15 cellular contexts compared by ENCODE assay signal in genomic region chr22:41106122-41106968, GRCh38. TPM values are rescaled to one million over a fixed set of nuclear protein-coding genes. Genes with fewer than 3 reads are reported as not detected.
A peak's percentile ranks its signal among the peaks of the same experiment; 100 is the strongest.
DNase-seq lines count a peak whose midpoint lies in the region; ATAC-seq lines count a peak whose summit lies in the region.
"Had no signal": no experiment of that assay in that cellular context is flagged by ENCODE, and none has a peak within 500 bp of the region (broad histone marks: within the 10 kb centered on the region; RNA-seq: fewer than 3 reads in every experiment).

No MANE protein-coding gene starts in this region.

- DNase-seq in activated CD4-positive, alpha-beta memory T cell treated with anti-CD3 and anti-CD28 coated beads for 36 hours = peak; percentile 38
- no peak for DNase-seq in activated CD4-positive, alpha-beta memory T cell treated with anti-CD3 and anti-CD28 coated beads, Interleukin-2, amount 10 ng/mL, durations not matched to agents 7 days and 5 days
- peak; percentile 9 for DNase-seq in activated naive CD8-positive, alpha-beta T cell treated with anti-CD3 and anti-CD28 coated beads for 36 hours
- DNase-seq in kidney tubule cell (ENCODE audit: low spot score) = peak; percentile 6
- DNase-seq in stimulated activated naive B cell treated with anti-CD40 and anti-IgM and Interleukin-4, amounts not matched to agents 10 μg/mL and 1 μg/mL and 100 μg/mL, for 72 hours = no peak
- DNase-seq in effector CD4-positive, alpha-beta T cell = no peak
- DNase-seq in NCI-H2196 (lab: John Stamatoyannopoulos, UW; ENCODE audit: unreplicated experiment) = no peak
- DNase-seq: ACHN; activated CD4-positive, alpha-beta T cell treated with anti-CD3 and anti-CD28 coated beads, Interleukin-2, amount 50 U/mL, for 48 hours; caudate nucleus; heart left ventricle; NCI-H1694 treated with DMSO at 0.1 percent for 48 hours; SHP77 treated with DMSO at 0.1 percent for 48 hours had no signal

- no peak overlapping the region for H3K4me3 Mint-ChIP-seq in activated CD4-positive, alpha-beta memory T cell treated with anti-CD3 and anti-CD28 coated beads for 36 hours
- H3K4me3 Mint-ChIP-seq in activated CD4-positive, alpha-beta memory T cell treated with anti-CD3 and anti-CD28 coated beads, Interleukin-2, amount 10 ng/mL, durations not matched to agents 7 days and 5 days = no peak overlapping the region
- H3K4me3 Mint-ChIP-seq in activated naive CD8-positive, alpha-beta T cell treated with anti-CD3 and anti-CD28 coated beads for 36 hours = no peak overlapping the region
- no peak overlapping the region for H3K4me3 Mint-ChIP-seq in stimulated activated naive B cell treated with anti-CD40 and anti-IgM and Interleukin-4, amounts not matched to agents 10 μg/mL and 1 μg/mL and 100 μg/mL, for 72 hours

- peak overlapping the region; percentile 59 for H3K27ac Mint-ChIP-seq in activated CD4-positive, alpha-beta memory T cell treated with anti-CD3 and anti-CD28 coated beads for 36 hours
- no peak overlapping the region for H3K27ac Mint-ChIP-seq in activated CD4-positive, alpha-beta memory T cell treated with anti-CD3 and anti-CD28 coated beads, Interleukin-2, amount 10 ng/mL, durations not matched to agents 7 days and 5 days
- H3K27ac Mint-ChIP-seq in activated naive CD8-positive, alpha-beta T cell treated with anti-CD3 and anti-CD28 coated beads for 36 hours = peak overlapping the region; percentile 83
- H3K27ac Mint-ChIP-seq in stimulated activated naive B cell treated with anti-CD40 and anti-IgM and Interleukin-4, amounts not matched to agents 10 μg/mL and 1 μg/mL and 100 μg/mL, for 72 hours = peak overlapping the region; percentile 57

- POLR2A ChIA-PET in activated CD4-positive, alpha-beta memory T cell treated with anti-CD3 and anti-CD28 coated beads for 36 hours (lab: Charles Lee) = interaction anchor here (0.9 to 1.6 kb wide), 7 partner anchors 10 to 515 kb away, joined by 3 to 11 read pairs (median 3); partner anchors contain the start of genes EP300, RBX1 and XRCC6
- POLR2A ChIA-PET in activated CD4-positive, alpha-beta memory T cell treated with anti-CD3 and anti-CD28 coated beads, Interleukin-2, amount 10 ng/mL, durations not matched to agents 7 days and 5 days (lab: Charles Lee) = interaction anchor here (0.8 to 1.9 kb wide), 6 partner anchors 12 to 155 kb away, joined by 3 to 11 read pairs (median 4); partner anchors contain the start of genes EP300 and RBX1

- H3K9me3 Mint-ChIP-seq in activated CD4-positive, alpha-beta memory T cell treated with anti-CD3 and anti-CD28 coated beads for 36 hours = no peaks in the 10 kb centered on the region
- no peaks in the 10 kb centered on the region for H3K9me3 Mint-ChIP-seq in activated CD4-positive, alpha-beta memory T cell treated with anti-CD3 and anti-CD28 coated beads, Interleukin-2, amount 10 ng/mL, durations not matched to agents 7 days and 5 days
- peaks cover 4% of the 10 kb centered on the region for H3K9me3 Mint-ChIP-seq in activated naive CD8-positive, alpha-beta T cell treated with anti-CD3 and anti-CD28 coated beads for 36 hours
- H3K9me3 Mint-ChIP-seq in stimulated activated naive B cell treated with anti-CD40 and anti-IgM and Interleukin-4, amounts not matched to agents 10 μg/mL and 1 μg/mL and 100 μg/mL, for 72 hours = no peaks in the 10 kb centered on the region

- no peak for ATAC-seq in stimulated activated naive B cell treated with anti-CD40 and anti-IgM and Interleukin-4, amounts not matched to agents 10 μg/mL and 1 μg/mL and 100 μg/mL, for 72 hours (replicated peaks)
- no peak for ATAC-seq in HG03442 (IDR thresholded peaks at IDR 0.05; ENCODE audit: unreplicated experiment)
- ATAC-seq: HCT116 had no signal

- peaks cover 59% of the 10 kb centered on the region for H3K4me1 Mint-ChIP-seq in activated CD4-positive, alpha-beta memory T cell treated with anti-CD3 and anti-CD28 coated beads for 36 hours (ENCODE audit: low read depth)
- H3K4me1 Mint-ChIP-seq in activated CD4-positive, alpha-beta memory T cell treated with anti-CD3 and anti-CD28 coated beads, Interleukin-2, amount 10 ng/mL, durations not matched to agents 7 days and 5 days = peaks cover 41% of the 10 kb centered on the region
- peaks cover 45% of the 10 kb centered on the region for H3K4me1 Mint-ChIP-seq in activated naive CD8-positive, alpha-beta T cell treated with anti-CD3 and anti-CD28 coated beads for 36 hours
- peaks cover 21 to 48% of the 10 kb centered on the region in 2 donors for H3K4me1 Mint-ChIP-seq in stimulated activated naive B cell treated with anti-CD40 and anti-IgM and Interleukin-4, amounts not matched to agents 10 μg/mL and 1 μg/mL and 100 μg/mL, for 72 hours

- no peaks in the 10 kb centered on the region for H3K27me3 Mint-ChIP-seq in activated CD4-positive, alpha-beta memory T cell treated with anti-CD3 and anti-CD28 coated beads for 36 hours
- H3K27me3 Mint-ChIP-seq in activated CD4-positive, alpha-beta memory T cell treated with anti-CD3 and anti-CD28 coated beads, Interleukin-2, amount 10 ng/mL, durations not matched to agents 7 days and 5 days = no peaks in the 10 kb centered on the region
- H3K27me3 Mint-ChIP-seq in activated naive CD8-positive, alpha-beta T cell treated with anti-CD3 and anti-CD28 coated beads for 36 hours = no peaks in the 10 kb centered on the region
- H3K27me3 Mint-ChIP-seq in stimulated activated naive B cell treated with anti-CD40 and anti-IgM and Interleukin-4, amounts not matched to agents 10 μg/mL and 1 μg/mL and 100 μg/mL, for 72 hours = no peaks in the 10 kb centered on the region

- peaks cover 9% of the 10 kb centered on the region for H3K36me3 Mint-ChIP-seq in activated CD4-positive, alpha-beta memory T cell treated with anti-CD3 and anti-CD28 coated beads for 36 hours
- peaks cover 42% of the 10 kb centered on the region for H3K36me3 Mint-ChIP-seq in activated CD4-positive, alpha-beta memory T cell treated with anti-CD3 and anti-CD28 coated beads, Interleukin-2, amount 10 ng/mL, durations not matched to agents 7 days and 5 days (ENCODE audit: low read depth)
- H3K36me3 Mint-ChIP-seq in activated naive CD8-positive, alpha-beta T cell treated with anti-CD3 and anti-CD28 coated beads for 36 hours = peaks cover 32% of the 10 kb centered on the region
- peaks cover 31 to 35% of the 10 kb centered on the region in 2 donors for H3K36me3 Mint-ChIP-seq in stimulated activated naive B cell treated with anti-CD40 and anti-IgM and Interleukin-4, amounts not matched to agents 10 μg/mL and 1 μg/mL and 100 μg/mL, for 72 hours

- CTCF ChIA-PET in activated CD4-positive, alpha-beta memory T cell treated with anti-CD3 and anti-CD28 coated beads for 36 hours (lab: Charles Lee) = interaction anchor here (1.1 to 1.5 kb wide), 3 partner anchors 13 to 184 kb away, joined by 3 to 12 read pairs (median 5); partner anchors contain the start of gene EP300
- CTCF ChIA-PET in activated CD4-positive, alpha-beta memory T cell treated with anti-CD3 and anti-CD28 coated beads, Interleukin-2, amount 10 ng/mL, durations not matched to agents 7 days and 5 days (lab: Charles Lee) = interaction anchor here (1.5 kb wide), 1 partner anchor 12 kb away, joined by 4 read pairs; no protein-coding TSS in a partner anchor

- intact Hi-C loops in activated CD4-positive, alpha-beta memory T cell treated with anti-CD3 and anti-CD28 coated beads for 36 hours (cut with micrococcal nuclease) = no loop called here

RNA-seq across cellular contexts. Expression of gene EP300, which starts 14.0 kb away (rescaled TPM):
- total RNA-seq in activated CD4-positive, alpha-beta memory T cell treated with anti-CD3 and anti-CD28 coated beads for 36 hours = 10 to 100 TPM; 35.6 to 39.9 TPM
- 10 to 100 TPM; 63.3 to 68.4 TPM for total RNA-seq in activated CD4-positive, alpha-beta memory T cell treated with anti-CD3 and anti-CD28 coated beads, Interleukin-2, amount 10 ng/mL, durations not matched to agents 7 days and 5 days
- total RNA-seq in activated naive CD8-positive, alpha-beta T cell treated with anti-CD3 and anti-CD28 coated beads for 36 hours = 10 to 100 TPM; 38.5 to 39.5 TPM

Comparison
In these comparisons a context has a peak if more than half of its experiments do, and no peak if none do; other contexts are left out.
1. DNase-seq: peak in activated CD4-positive, alpha-beta memory T cell treated with anti-CD3 and anti-CD28 coated beads for 36 hours (single experiment), activated naive CD8-positive, alpha-beta T cell treated with anti-CD3 and anti-CD28 coated beads for 36 hours (single experiment) and kidney tubule cell (single experiment); none in activated CD4-positive, alpha-beta memory T cell treated with anti-CD3 and anti-CD28 coated beads, Interleukin-2, amount 10 ng/mL, durations not matched to agents 7 days and 5 days (single experiment), stimulated activated naive B cell treated with anti-CD40 and anti-IgM and Interleukin-4, amounts not matched to agents 10 μg/mL and 1 μg/mL and 100 μg/mL, for 72 hours (single experiment), effector CD4-positive, alpha-beta T cell (single experiment) and NCI-H2196 (single experiment).